12 cellular contexts compared by ENCODE assay signal in genomic region chr2:31255911-31256571, GRCh38. TPM values are rescaled to one million over a fixed set of nuclear protein-coding genes. Genes with fewer than 3 reads are reported as not detected.
DNase-seq lines count a peak whose midpoint lies in the region; ATAC-seq and TF ChIP-seq lines count a peak whose summit lies in the region.
"Had no signal": no experiment of that assay in that cellular context is flagged by ENCODE, and none has a peak within 500 bp of the region (broad histone marks: within the 10 kb centered on the region; RNA-seq: fewer than 3 reads in every experiment).

No MANE protein-coding gene starts in this region.

- peak; percentile 71 for DNase-seq in ELR (ENCODE audit: low read depth)
- DNase-seq in breast epithelium (ENCODE audit: low spot score in 2 of 2): no peak
- no peak for DNase-seq in OCI-M2 (lab: John Stamatoyannopoulos, UW; ENCODE audit: unreplicated experiment)
- no peak for DNase-seq in body of pancreas
- no peak for DNase-seq in NCI-H2107 treated with DMSO at 0.1 percent for 48 hours (lab: John Stamatoyannopoulos, UW; ENCODE audit: unreplicated experiment)
- DNase-seq in uterus: no peak
- DNase-seq: activated naive CD8-positive, alpha-beta T cell treated with anti-CD3 and anti-CD28 coated beads, Interleukin-2, amount 10 ng/mL, durations not matched to agents 7 days and 5 days; KG1; retina had no signal

- no peak for TF ChIP-seq CTCF in breast epithelium (IDR thresholded peaks at IDR 0.05)
- TF ChIP-seq CTCF in body of pancreas (IDR thresholded peaks at IDR 0.05): no peak
- no peak for TF ChIP-seq CTCF in uterus (IDR thresholded peaks at IDR 0.05)

- H3K4me1 ChIP-seq in breast epithelium (no peaks in the 10 kb centered on the region), body of pancreas (no peaks in the 10 kb centered on the region), uterus (no peaks in the 10 kb centered on the region)

- H3K27me3 ChIP-seq in breast epithelium: no peaks in the 10 kb centered on the region
- no peaks in the 10 kb centered on the region for H3K27me3 ChIP-seq in body of pancreas
- H3K27me3 ChIP-seq in uterus: no peaks in the 10 kb centered on the region

- H3K36me3 ChIP-seq in breast epithelium (no peaks in the 10 kb centered on the region), body of pancreas (replicated peaks in 1 of 2; ENCODE audit: insufficient read depth in 1 of 2, low read depth in 2 of 2) (no peaks in the 10 kb centered on the region), uterus (no peaks in the 10 kb centered on the region)

- intact Hi-C loops in breast epithelium (cut with DNase I; ENCODE audit: low total_unique reads) (no loop called here), body of pancreas (cut with DNase I) (no loop called here), uterus (cut with DNase I; ENCODE audit: low total_unique reads) (no loop called here)

- H3K9me3 ChIP-seq in breast epithelium (no peaks in the 10 kb centered on the region), body of pancreas (no peaks in the 10 kb centered on the region), uterus (no peaks in the 10 kb centered on the region)
- H3K9me3 ChIP-seq: thoracic aorta had no signal

- TF ChIP-seq POLR2A in breast epithelium (IDR thresholded peaks at IDR 0.05) (no peak), body of pancreas (IDR thresholded peaks at IDR 0.05) (no peak), uterus (IDR thresholded peaks at IDR 0.05) (no peak)

- ATAC-seq in GM21367 (IDR thresholded peaks at IDR 0.05; ENCODE audit: unreplicated experiment) (peak; percentile 62), HG03159 (IDR thresholded peaks at IDR 0.05; ENCODE audit: unreplicated experiment) (peak; percentile 61), body of pancreas (no peak)

- H3K27ac ChIP-seq in breast epithelium (peak overlapping the region; percentile 68 to 89), body of pancreas (no peak overlapping the region), uterus (no peak overlapping the region)
- H3K27ac ChIP-seq: thoracic aorta had no signal

- WGBS in body of pancreas, 2 donors: 69 to 74% methylated on average over 11 of the region's 11 CpGs

- H3K4me3 ChIP-seq in breast epithelium (no peak overlapping the region), body of pancreas (no peak overlapping the region), uterus (no peak overlapping the region)
- H3K4me3 ChIP-seq: thoracic aorta had no signal

RNA-seq across cellular contexts. Expression of gene EHD3, which starts 22.1 kb away (rescaled TPM):
- total RNA-seq in breast epithelium: 10 to 100 TPM in 1 of 3 donors, 1 to 10 TPM in 2; 2.7 to 10.1 (median 9.2) TPM
- total RNA-seq in body of pancreas: 1 to 10 TPM in 1 of 2 donors, under 1 TPM in 1; 0.99 to 2.3 TPM
- 10 to 100 TPM in 1 of 4 donors, 1 to 10 TPM in 3; 2.6 to 13.1 (median 4.8) TPM for total RNA-seq in uterus

RNA-seq across cellular contexts. Expression of gene CAPN14, which starts 38.7 kb away (rescaled TPM):
- total RNA-seq in breast epithelium (under 1 TPM; 0.16 to 0.44 (median 0.33) TPM), body of pancreas (not detected), uterus (under 1 TPM in 3 of 4 donors, not detected in 1; under 0.01 to 0.29 (median 0.14) TPM)

Comparison
In these comparisons a context has a peak if more than half of its experiments do, and no peak if none do; other contexts are left out.
1. H3K27ac ChIP-seq: peak in breast epithelium (2 of 2); none in body of pancreas (0 of 4) and uterus (0 of 2).